Comparison of ENCODE assay signal across 1 cellular context in genomic region chr13:82092312-82092711, GRCh38.
TF ChIP-seq lines count a peak whose summit lies in the region.

No MANE protein-coding gene starts in this region.

TF ChIP-seq in liver, 16 proteins besides CTCF, POLR2A, EP300 and RAD21 (continued from another document):
- TF ChIP-seq REST (IDR thresholded peaks at IDR 0.05) (no peak), FOXA1 (IDR thresholded peaks at IDR 0.05) (no peak), HNF4A (conservative IDR thresholded peaks at IDR 0.05) (peak; percentile 46 to 51), FOXA2 (IDR thresholded peaks at IDR 0.05) (no peak), EGR1 (IDR thresholded peaks at IDR 0.05; ENCODE audit: low read depth in 2 of 2) (no peak), GABPA (IDR thresholded peaks at IDR 0.05 in 1 of 2, conservative IDR thresholded peaks at IDR 0.05 in 1 of 2) (no peak), HNF4G (IDR thresholded peaks at IDR 0.05) (no peak)
